In the genomic region with DNA sequence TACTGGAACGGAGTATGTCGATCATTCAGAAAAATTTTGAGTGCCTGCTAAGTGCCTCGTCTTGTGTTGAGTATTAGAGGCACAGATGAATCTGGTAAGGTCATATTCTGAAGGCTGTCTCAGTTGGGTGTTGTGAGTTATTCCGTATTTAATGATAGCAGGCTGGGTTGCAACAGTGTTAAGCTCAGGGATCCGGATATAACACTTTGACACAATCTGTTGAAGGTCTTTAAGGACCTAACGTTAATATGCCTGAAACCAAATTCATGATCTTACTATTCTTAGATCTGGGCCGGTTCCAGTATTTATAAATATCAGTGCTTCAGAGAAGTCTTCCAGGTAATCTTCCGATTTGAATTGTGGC, we compare ENCODE assay signal across 8 cellular contexts. TPM values are rescaled to one million over a fixed set of nuclear protein-coding genes. Genes with fewer than 3 reads are reported as not detected.
A peak's percentile ranks its signal among the peaks of the same experiment; 100 is the strongest.
DNase-seq lines count a peak whose midpoint lies in the region; ATAC-seq, FAIRE-seq and TF ChIP-seq lines count a peak whose summit lies in the region.

No MANE protein-coding gene starts in this region.

- no peaks in the 10 kb centered on the region for H3K27me3 ChIP-seq in adipocyte (replicated peaks; ENCODE audit: control insufficient read depth, insufficient read depth, low read length)
- H3K27me3 ChIP-seq in suprapubic skin, result no peaks in the 10 kb centered on the region

- H3K27me3 Mint-ChIP-seq in T-helper 1 cell treated with Interleukin-12 subunit alpha and Interleukin-12 subunit beta and Interleukin-4 antibody, amounts not matched to agents 30 μg/mL and 1 μg/mL, for 36 hours (ENCODE audit: low read depth), result no peaks in the 10 kb centered on the region

- peak overlapping the region; percentile 96 for H3K9ac ChIP-seq in adipocyte (ENCODE audit: low read length)
- peak overlapping the region; percentile 96 to 99 for H3K9ac ChIP-seq in kidney (ENCODE audit: low read length in 2 of 2)

- no peaks in the 10 kb centered on the region for H3K9me3 ChIP-seq in adipocyte (ENCODE audit: control insufficient read depth, low read length)
- no peaks in the 10 kb centered on the region for H3K9me3 ChIP-seq in kidney (ENCODE audit: control insufficient read depth in 1 of 2, low read length in 2 of 2)
- no peaks in the 10 kb centered on the region for H3K9me3 ChIP-seq in suprapubic skin

- no peak for FAIRE-seq in kidney (lab: Jason Lieb, UNC)

- no peak for TF ChIP-seq POLR2A in suprapubic skin (IDR thresholded peaks at IDR 0.05)

- TF ChIP-seq CTCF in kidney (IDR thresholded peaks at IDR 0.05; ENCODE audit: borderline replicate concordance, extremely low read depth, insufficient read depth) (peak; percentile 20), suprapubic skin (IDR thresholded peaks at IDR 0.05) (no peak)

- H3K4me3 ChIP-seq in adipocyte (ENCODE audit: low read length) (peak overlapping the region; percentile 99), kidney (ENCODE audit: low read length in 2 of 2) (peak overlapping the region; percentile 95 to 98), suprapubic skin (peak overlapping the region; percentile 78)

- peaks cover 51% of the 10 kb centered on the region for H3K4me1 Mint-ChIP-seq in T-helper 1 cell treated with Interleukin-12 subunit alpha and Interleukin-12 subunit beta and Interleukin-4 antibody, amounts not matched to agents 30 μg/mL and 1 μg/mL, for 36 hours (ENCODE audit: low read depth)

- peaks cover 48% of the 10 kb centered on the region for H3K36me3 Mint-ChIP-seq in T-helper 1 cell treated with Interleukin-12 subunit alpha and Interleukin-12 subunit beta and Interleukin-4 antibody, amounts not matched to agents 30 μg/mL and 1 μg/mL, for 36 hours (ENCODE audit: low read depth)

- peak overlapping the region; percentile 86 to 91 for H3K27ac ChIP-seq in kidney (ENCODE audit: low read depth in 2 of 2, low read length in 2 of 2)
- H3K27ac ChIP-seq in suprapubic skin, result peak overlapping the region; percentile 91

- H3K4me3 Mint-ChIP-seq in T-helper 1 cell treated with Interleukin-12 subunit alpha and Interleukin-12 subunit beta and Interleukin-4 antibody, amounts not matched to agents 30 μg/mL and 1 μg/mL, for 36 hours, result peak overlapping the region; percentile 100

- DNase-seq in T-helper 1 cell (no peak), adipocyte (ENCODE audit: low read depth) (no peak), kidney (no peak), suprapubic skin (ENCODE audit: low spot score in 2 of 2) (no peak), pons (ENCODE audit: low spot score) (no peak)

- ATAC-seq in HG03039 (IDR thresholded peaks at IDR 0.05; ENCODE audit: unreplicated experiment), result no peak
- no peak for ATAC-seq in GM21526 (IDR thresholded peaks at IDR 0.05; ENCODE audit: low FRiP score, unreplicated experiment)

- H3K4me1 ChIP-seq in adipocyte (ENCODE audit: control insufficient read depth, insufficient read depth, low read length) (peaks cover 9% of the 10 kb centered on the region), kidney (ENCODE audit: control insufficient read depth in 1 of 2, insufficient read depth in 1 of 2, low read depth in 1 of 2, low read length in 2 of 2) (peaks cover 11 to 16% of the 10 kb centered on the region in 2 donors), suprapubic skin (peaks cover 27% of the 10 kb centered on the region)

- WGBS in suprapubic skin, result 4% methylated on average over 5 of the region's 8 CpGs

- H3K9me3 Mint-ChIP-seq in T-helper 1 cell treated with Interleukin-12 subunit alpha and Interleukin-12 subunit beta and Interleukin-4 antibody, amounts not matched to agents 30 μg/mL and 1 μg/mL, for 36 hours, result no peaks in the 10 kb centered on the region

- H3K27ac Mint-ChIP-seq in T-helper 1 cell treated with Interleukin-12 subunit alpha and Interleukin-12 subunit beta and Interleukin-4 antibody, amounts not matched to agents 30 μg/mL and 1 μg/mL, for 36 hours, result peak overlapping the region; percentile 99

- peaks cover 22% of the 10 kb centered on the region for H3K36me3 ChIP-seq in adipocyte (ENCODE audit: control insufficient read depth, insufficient read depth, low read length, severe bottlenecking)
- peaks cover 10 to 21% of the 10 kb centered on the region in 2 donors for H3K36me3 ChIP-seq in kidney (ENCODE audit: control insufficient read depth in 1 of 2, insufficient read depth in 2 of 2, low read length in 2 of 2)
- peaks cover 24% of the 10 kb centered on the region for H3K36me3 ChIP-seq in suprapubic skin

- intact Hi-C loops in kidney (cut with DNase I), result no loop called here

- TF ChIP-seq EP300 in suprapubic skin (IDR thresholded peaks at IDR 0.05), result no peak

RNA-seq across cellular contexts. Expression of a gene that starts 0.6 kb away (rescaled TPM):
- total RNA-seq in kidney, result 46.7 TPM
- polyA plus RNA-seq in kidney (ENCODE audit: insufficient read depth, low read depth, low replicate concordance), result 19.0 TPM
- 10 to 100 TPM; 10.6 to 20.4 (median 14.3) TPM for total RNA-seq in suprapubic skin

RNA-seq across cellular contexts. Expression of a gene that starts 0.7 kb away (rescaled TPM):
- total RNA-seq in kidney (0.50 TPM), suprapubic skin (1 to 10 TPM; 1.4 to 2.9 (median 1.9) TPM)
- polyA plus RNA-seq in kidney (ENCODE audit: insufficient read depth, low read depth, low replicate concordance), result 0.37 TPM

RNA-seq across cellular contexts. Expression of a gene that starts 39.0 kb away (rescaled TPM):
- total RNA-seq in kidney, result 42.5 TPM
- 26.9 TPM for polyA plus RNA-seq in kidney (ENCODE audit: insufficient read depth, low read depth, low replicate concordance)
- 10 to 100 TPM; 23.0 to 30.4 (median 24.6) TPM for total RNA-seq in suprapubic skin
